ENCODE assay signal across 18 cellular contexts in genomic region chr2:85564144-85564563, GRCh38. TPM values are rescaled to one million over a fixed set of nuclear protein-coding genes. Genes with fewer than 3 reads are reported as not detected.
DNase-seq lines count a peak whose midpoint lies in the region; ATAC-seq and TF ChIP-seq lines count a peak whose summit lies in the region.
"Had no signal": no experiment of that assay in that cellular context is flagged by ENCODE, and none has a peak within 500 bp of the region (broad histone marks: within the 10 kb centered on the region; RNA-seq: fewer than 3 reads in every experiment).

No MANE protein-coding gene starts in this region.

- H3F3A ChIP-seq in neural progenitor cell (ENCODE audit: low read depth): no peaks in the 10 kb centered on the region

- H3K36me3 Mint-ChIP-seq in activated CD8-positive, alpha-beta T cell treated with anti-CD3 and anti-CD28 coated beads, Interleukin-2, amount 10 ng/mL, durations not matched to agents 7 days and 5 days (ENCODE audit: low read depth): peaks cover 2% of the 10 kb centered on the region
- H3K36me3 Mint-ChIP-seq in activated CD8-positive, alpha-beta T cell treated with anti-CD3 and anti-CD28 coated beads for 36 hours (ENCODE audit: low read depth): no peaks in the 10 kb centered on the region
- H3K36me3 Mint-ChIP-seq in IgD-negative memory B cell (peaks cover 2% of the 10 kb centered on the region), neural progenitor cell (no peaks in the 10 kb centered on the region)

- H3K27ac ChIP-seq in neural progenitor cell: no peak overlapping the region
- H3K27ac ChIP-seq in vagina: no peak overlapping the region
- H3K27ac ChIP-seq: testis had no signal

- H3K36me3 ChIP-seq in neural progenitor cell (no peaks in the 10 kb centered on the region), vagina (no peaks in the 10 kb centered on the region), BE2C (no peaks in the 10 kb centered on the region)

- H3K27me3 Mint-ChIP-seq in activated CD8-positive, alpha-beta T cell treated with anti-CD3 and anti-CD28 coated beads, Interleukin-2, amount 10 ng/mL, durations not matched to agents 7 days and 5 days (ENCODE audit: low read depth): no peaks in the 10 kb centered on the region
- no peaks in the 10 kb centered on the region for H3K27me3 Mint-ChIP-seq in activated CD8-positive, alpha-beta T cell treated with anti-CD3 and anti-CD28 coated beads for 36 hours
- H3K27me3 Mint-ChIP-seq in IgD-negative memory B cell: no peaks in the 10 kb centered on the region
- H3K27me3 Mint-ChIP-seq in neural progenitor cell (ENCODE audit: insufficient read depth, low read depth): peaks cover 17% of the 10 kb centered on the region
- H3K27me3 Mint-ChIP-seq: effector memory CD8-positive, alpha-beta T cell had no signal

- no peaks in the 10 kb centered on the region for H3K9me3 ChIP-seq in neural progenitor cell (ENCODE audit: low read depth)
- no peaks in the 10 kb centered on the region for H3K9me3 ChIP-seq in vagina
- H3K9me3 ChIP-seq in BE2C: no peaks in the 10 kb centered on the region
- H3K9me3 ChIP-seq: testis had no signal

- peaks cover 47% of the 10 kb centered on the region for H3K27me3 ChIP-seq in neural progenitor cell
- no peaks in the 10 kb centered on the region for H3K27me3 ChIP-seq in vagina
- H3K27me3 ChIP-seq in BE2C: no peaks in the 10 kb centered on the region
- H3K27me3 ChIP-seq: testis had no signal

- TF ChIP-seq CTCF in activated CD8-positive, alpha-beta T cell treated with anti-CD3 and anti-CD28 coated beads for 36 hours (IDR thresholded peaks at IDR 0.05): no peak
- TF ChIP-seq CTCF in neural progenitor cell (IDR thresholded peaks at IDR 0.05): no peak
- TF ChIP-seq CTCF in vagina (IDR thresholded peaks at IDR 0.05): no peak
- TF ChIP-seq CTCF in BE2C (IDR thresholded peaks at IDR 0.05; ENCODE audit: low read depth, low read length): no peak

- H3K27ac Mint-ChIP-seq in activated CD8-positive, alpha-beta T cell treated with anti-CD3 and anti-CD28 coated beads, Interleukin-2, amount 10 ng/mL, durations not matched to agents 7 days and 5 days: peak overlapping the region; percentile 7
- H3K27ac Mint-ChIP-seq in activated CD8-positive, alpha-beta T cell treated with anti-CD3 and anti-CD28 coated beads for 36 hours: no peak overlapping the region
- H3K27ac Mint-ChIP-seq in IgD-negative memory B cell: peak overlapping the region; percentile 14 to 42 (median 18)
- H3K27ac Mint-ChIP-seq in neural progenitor cell: peak overlapping the region; percentile 18
- H3K27ac Mint-ChIP-seq: activated naive CD4-positive, alpha-beta T cell treated with anti-CD3 and anti-CD28 coated beads, Interleukin-2, amount 10 ng/mL, durations not matched to agents 7 days and 5 days; effector memory CD8-positive, alpha-beta T cell; GM23338 had no signal

- no peaks in the 10 kb centered on the region for H3K9me3 Mint-ChIP-seq in activated CD8-positive, alpha-beta T cell treated with anti-CD3 and anti-CD28 coated beads, Interleukin-2, amount 10 ng/mL, durations not matched to agents 7 days and 5 days (ENCODE audit: insufficient read depth)
- no peaks in the 10 kb centered on the region for H3K9me3 Mint-ChIP-seq in activated CD8-positive, alpha-beta T cell treated with anti-CD3 and anti-CD28 coated beads for 36 hours
- no peaks in the 10 kb centered on the region for H3K9me3 Mint-ChIP-seq in IgD-negative memory B cell
- H3K9me3 Mint-ChIP-seq in neural progenitor cell: no peaks in the 10 kb centered on the region
- H3K9me3 Mint-ChIP-seq: activated naive CD4-positive, alpha-beta T cell treated with anti-CD3 and anti-CD28 coated beads, Interleukin-2, amount 10 ng/mL, durations not matched to agents 7 days and 5 days; effector memory CD8-positive, alpha-beta T cell; GM23338 had no signal

- ATAC-seq in activated CD8-positive, alpha-beta T cell treated with anti-CD3 and anti-CD28 coated beads, Interleukin-2, amount 10 ng/mL, durations not matched to agents 7 days and 5 days: no peak
- ATAC-seq in activated CD8-positive, alpha-beta T cell treated with anti-CD3 and anti-CD28 coated beads for 36 hours: no peak
- no peak for ATAC-seq in GM21423 (IDR thresholded peaks at IDR 0.05; ENCODE audit: unreplicated experiment)
- ATAC-seq: effector memory CD8-positive, alpha-beta T cell; GM23338 had no signal

- POLR2A ChIA-PET in activated CD8-positive, alpha-beta T cell treated with anti-CD3 and anti-CD28 coated beads, Interleukin-2, amount 10 ng/mL, durations not matched to agents 7 days and 5 days (lab: Charles Lee): interaction anchor here (0.6 to 1.3 kb wide), 2 partner anchors 31 to 111 kb away, joined by 3 to 4 read pairs; partner anchors contain the start of gene RNF181
- POLR2A ChIA-PET in activated CD8-positive, alpha-beta T cell treated with anti-CD3 and anti-CD28 coated beads for 36 hours (lab: Charles Lee): interaction anchor here (0.6 to 23.8 kb wide), 2 partner anchors 19 to 158 kb away, joined by 3 to 467 read pairs; partner anchors contain the start of gene MAT2A

- DNase-seq in activated CD8-positive, alpha-beta T cell treated with anti-CD3 and anti-CD28 coated beads, Interleukin-2, amount 10 ng/mL, durations not matched to agents 7 days and 5 days: no peak
- no peak for DNase-seq in activated CD8-positive, alpha-beta T cell treated with anti-CD3 and anti-CD28 coated beads for 36 hours
- peak; percentile 86 for DNase-seq in SKM-1 (lab: John Stamatoyannopoulos, UW; ENCODE audit: unreplicated experiment)
- DNase-seq in neural progenitor cell (ENCODE audit: low spot score): no peak
- no peak for DNase-seq in vagina (ENCODE audit: extremely low spot score in 2 of 2)
- no peak for DNase-seq in BE2C
- DNase-seq: activated naive CD4-positive, alpha-beta T cell treated with anti-CD3 and anti-CD28 coated beads, Interleukin-2, amount 10 ng/mL, durations not matched to agents 7 days and 5 days; DMS153; effector memory CD8-positive, alpha-beta T cell; foreskin melanocyte; NCI-H1694 treated with DMSO at 0.1 percent for 48 hours; NCI-H526 treated with DMSO at 0.1 percent for 48 hours; stimulated activated CD4-positive, alpha-beta T cell treated with anti-CD3 and anti-CD28 coated beads, Interleukin-12 subunit alpha, Interleukin-12 subunit beta, amount 100 ng/mL, for 4 hours; testis had no signal

- no peaks in the 10 kb centered on the region for H4K20me1 ChIP-seq in neural progenitor cell (ENCODE audit: low read depth)

- H3K4me1 ChIP-seq in neural progenitor cell (no peaks in the 10 kb centered on the region), vagina (peaks cover 24% of the 10 kb centered on the region), BE2C (no peaks in the 10 kb centered on the region)

- peaks cover 19% of the 10 kb centered on the region for H3K79me2 ChIP-seq in neural progenitor cell (ENCODE audit: low read depth)

- no peak for TF ChIP-seq POLR2A in vagina (IDR thresholded peaks at IDR 0.05)

- no peak overlapping the region for H3K4me3 Mint-ChIP-seq in activated CD8-positive, alpha-beta T cell treated with anti-CD3 and anti-CD28 coated beads, Interleukin-2, amount 10 ng/mL, durations not matched to agents 7 days and 5 days
- H3K4me3 Mint-ChIP-seq in activated CD8-positive, alpha-beta T cell treated with anti-CD3 and anti-CD28 coated beads for 36 hours: no peak overlapping the region
- H3K4me3 Mint-ChIP-seq in IgD-negative memory B cell (peak overlapping the region in 3 of 4 donors; percentile 41 to 67 (median 52)), neural progenitor cell (peak overlapping the region; percentile 16)
- H3K4me3 Mint-ChIP-seq: GM23338 had no signal

- H3K4me3 ChIP-seq in neural progenitor cell: no peak overlapping the region
- H3K4me3 ChIP-seq in vagina: no peak overlapping the region
- no peak overlapping the region for H3K4me3 ChIP-seq in BE2C (ENCODE audit: low read depth, low read length)
- H3K4me3 ChIP-seq: GM23338, testis had no signal

- intact Hi-C loops in activated CD8-positive, alpha-beta T cell treated with anti-CD3 and anti-CD28 coated beads for 36 hours (cut with micrococcal nuclease): no loop called here
- intact Hi-C loops in vagina (cut with DNase I): loop anchor here (1.0 kb wide), 1 partner anchor 18 kb away; no protein-coding TSS in a partner anchor

- H3K4me2 ChIP-seq in neural progenitor cell: no peak overlapping the region
- H3K4me2 ChIP-seq: GM23338 had no signal

- H3K9ac ChIP-seq in neural progenitor cell: no peak overlapping the region

- CTCF ChIA-PET in activated CD8-positive, alpha-beta T cell treated with anti-CD3 and anti-CD28 coated beads, Interleukin-2, amount 10 ng/mL, durations not matched to agents 7 days and 5 days (lab: Charles Lee): interaction anchor here (3.8 kb wide), 1 partner anchor 12 kb away, joined by 10 read pairs; no protein-coding TSS in a partner anchor
- CTCF ChIA-PET in activated CD8-positive, alpha-beta T cell treated with anti-CD3 and anti-CD28 coated beads for 36 hours (lab: Charles Lee): no interaction called here

- no peak overlapping the region for H2AFZ ChIP-seq in neural progenitor cell (replicated peaks)
- H2AFZ ChIP-seq: GM23338 had no signal

- H3K4me1 Mint-ChIP-seq in activated CD8-positive, alpha-beta T cell treated with anti-CD3 and anti-CD28 coated beads, Interleukin-2, amount 10 ng/mL, durations not matched to agents 7 days and 5 days (ENCODE audit: low read depth): peaks cover 33% of the 10 kb centered on the region
- peaks cover 25% of the 10 kb centered on the region for H3K4me1 Mint-ChIP-seq in activated CD8-positive, alpha-beta T cell treated with anti-CD3 and anti-CD28 coated beads for 36 hours (ENCODE audit: low read depth)
- H3K4me1 Mint-ChIP-seq in IgD-negative memory B cell (peaks cover 17 to 22% (median 19%) of the 10 kb centered on the region in 3 donors), neural progenitor cell (peaks cover 20% of the 10 kb centered on the region)

RNA-seq across cellular contexts. Expression of gene GGCX, which starts 2.9 kb away (rescaled TPM):
- 10 to 100 TPM; 18.9 to 20.0 TPM for total RNA-seq in activated CD8-positive, alpha-beta T cell treated with anti-CD3 and anti-CD28 coated beads, Interleukin-2, amount 10 ng/mL, durations not matched to agents 7 days and 5 days
- total RNA-seq in activated CD8-positive, alpha-beta T cell treated with anti-CD3 and anti-CD28 coated beads for 36 hours: 10 to 100 TPM; 14.6 to 16.7 TPM
- polyA plus RNA-seq in IgD-negative memory B cell: 16.1 TPM
- total RNA-seq in neural progenitor cell (ENCODE audit: low replicate concordance): 29.7 and 41.7 TPM in 2 replicates
- total RNA-seq in vagina: 18.2 TPM
- polyA plus RNA-seq in BE2C (2012; ENCODE audit: insufficient read depth, insufficient read length, low read depth): 49.8 TPM

RNA-seq across cellular contexts. Expression of gene VAMP8, which starts 13.2 kb away (rescaled TPM):
- total RNA-seq in activated CD8-positive, alpha-beta T cell treated with anti-CD3 and anti-CD28 coated beads, Interleukin-2, amount 10 ng/mL, durations not matched to agents 7 days and 5 days: 100 to 1,000 TPM; 141 to 148 TPM
- 10 to 100 TPM; 84.5 to 91.1 TPM for total RNA-seq in activated CD8-positive, alpha-beta T cell treated with anti-CD3 and anti-CD28 coated beads for 36 hours
- 240 TPM for polyA plus RNA-seq in IgD-negative memory B cell
- total RNA-seq in neural progenitor cell (ENCODE audit: low replicate concordance) (0.52 and 2.4 TPM in 2 replicates), vagina (46.2 TPM)
- polyA plus RNA-seq in BE2C (2012; ENCODE audit: insufficient read depth, insufficient read length, low read depth): 1.4 TPM
- total RNA-seq: A673 had no signal

RNA-seq across cellular contexts. Expression of gene VAMP5, which starts 20.1 kb away (rescaled TPM):
- total RNA-seq in activated CD8-positive, alpha-beta T cell treated with anti-CD3 and anti-CD28 coated beads, Interleukin-2, amount 10 ng/mL, durations not matched to agents 7 days and 5 days: 10 to 100 TPM; 72.0 to 74.4 TPM
- total RNA-seq in activated CD8-positive, alpha-beta T cell treated with anti-CD3 and anti-CD28 coated beads for 36 hours: 10 to 100 TPM; 28.0 to 29.4 TPM
- 43.0 TPM for polyA plus RNA-seq in IgD-negative memory B cell
- total RNA-seq in neural progenitor cell (ENCODE audit: low replicate concordance) (not detected in 2 replicates), vagina (42.5 TPM)
- polyA plus RNA-seq in BE2C (2012; ENCODE audit: insufficient read depth, insufficient read length, low read depth): 9.8 TPM

RNA-seq across cellular contexts. Expression of gene MAT2A, which starts 25.2 kb away (rescaled TPM):
- total RNA-seq in activated CD8-positive, alpha-beta T cell treated with anti-CD3 and anti-CD28 coated beads, Interleukin-2, amount 10 ng/mL, durations not matched to agents 7 days and 5 days: 100 to 1,000 TPM; 264 to 273 TPM
- total RNA-seq in activated CD8-positive, alpha-beta T cell treated with anti-CD3 and anti-CD28 coated beads for 36 hours: 100 to 1,000 TPM; 276 to 282 TPM
- 72.2 TPM for polyA plus RNA-seq in IgD-negative memory B cell
- total RNA-seq in neural progenitor cell (ENCODE audit: low replicate concordance) (180 and 221 TPM in 2 replicates), vagina (177 TPM)
- 983 TPM for polyA plus RNA-seq in BE2C (2012; ENCODE audit: insufficient read depth, insufficient read length, low read depth)

RNA-seq across cellular contexts. Expression of gene RNF181, which starts 31.4 kb away (rescaled TPM):
- 100 to 1,000 TPM in 1 of 2 experiments, 10 to 100 TPM in 1; 91.0 to 104 TPM for total RNA-seq in activated CD8-positive, alpha-beta T cell treated with anti-CD3 and anti-CD28 coated beads, Interleukin-2, amount 10 ng/mL, durations not matched to agents 7 days and 5 days
- total RNA-seq in activated CD8-positive, alpha-beta T cell treated with anti-CD3 and anti-CD28 coated beads for 36 hours: 100 to 1,000 TPM; 112 to 117 TPM
- polyA plus RNA-seq in IgD-negative memory B cell: 206 TPM
- 81.3 and 113 TPM in 2 replicates for total RNA-seq in neural progenitor cell (ENCODE audit: low replicate concordance)
- 107 TPM for total RNA-seq in vagina
- polyA plus RNA-seq in BE2C (2012; ENCODE audit: insufficient read depth, insufficient read length, low read depth): 233 TPM

Comparison
In these comparisons a context has a peak if more than half of its experiments do, and no peak if none do; other contexts are left out.
1. H3K4me3 Mint-ChIP-seq: peak in IgD-negative memory B cell (3 of 4) and neural progenitor cell (single experiment); none in activated CD8-positive, alpha-beta T cell treated with anti-CD3 and anti-CD28 coated beads, Interleukin-2, amount 10 ng/mL, durations not matched to agents 7 days and 5 days (single experiment) and activated CD8-positive, alpha-beta T cell treated with anti-CD3 and anti-CD28 coated beads for 36 hours (single experiment).
2. RNA of gene VAMP8, which starts 13.2 kb away (total RNA-seq): 141 to 148 TPM in activated CD8-positive, alpha-beta T cell treated with anti-CD3 and anti-CD28 coated beads, Interleukin-2, amount 10 ng/mL, durations not matched to agents 7 days and 5 days, 84.5 to 91.1 TPM in activated CD8-positive, alpha-beta T cell treated with anti-CD3 and anti-CD28 coated beads for 36 hours and 46.2 TPM in vagina (single experiment); 0.52 to 2.4 TPM in neural progenitor cell; every median in the first group is over 10 times any median in the second.
3. RNA of gene VAMP5, which starts 20.1 kb away (total RNA-seq): 72.0 to 74.4 TPM in activated CD8-positive, alpha-beta T cell treated with anti-CD3 and anti-CD28 coated beads, Interleukin-2, amount 10 ng/mL, durations not matched to agents 7 days and 5 days, 42.5 TPM in vagina (single experiment) and 28.0 to 29.4 TPM in activated CD8-positive, alpha-beta T cell treated with anti-CD3 and anti-CD28 coated beads for 36 hours; not detected in neural progenitor cell; every median in the first group is over 10 times any median in the second.